1 cellular context compared by ENCODE assay signal in genomic region chr6:142014515-142014914, GRCh38.
TF ChIP-seq lines count a peak whose summit lies in the region.

No MANE protein-coding gene starts in this region.

TF ChIP-seq in HCT116, 20 proteins besides CTCF, POLR2A, EP300 and RAD21 (continued from another document):
- TF ChIP-seq REST (IDR thresholded peaks at IDR 0.05; ENCODE audit: low read depth) (no peak), MAX (IDR thresholded peaks at IDR 0.05) (0 out of 2 replicates have a peak, but pooled peaks have one; percentile 44), CEBPB (IDR thresholded peaks at IDR 0.05; ENCODE audit: low read depth) (peak; percentile 49; the same call in 1 of the 2 replicates), FOSL1 (IDR thresholded peaks at IDR 0.05; ENCODE audit: low read depth) (peak; percentile 72), EZH2phosphoT487 (IDR thresholded peaks at IDR 0.05; ENCODE audit: borderline replicate concordance) (no peak), CBX3 (IDR thresholded peaks at IDR 0.05; ENCODE audit: low read depth) (no peak; the same call in 1 of the 2 replicates), ZBTB33 (IDR thresholded peaks at IDR 0.05; ENCODE audit: extremely low read depth, insufficient replicate concordance, low read length) (no peak), YY1 (IDR thresholded peaks at IDR 0.05; ENCODE audit: extremely low read depth, insufficient replicate concordance, low read depth, low read length) (peak; percentile 50), EGR1 (IDR thresholded peaks at IDR 0.05; ENCODE audit: low read depth) (no peak), ELF1 (IDR thresholded peaks at IDR 0.05; ENCODE audit: borderline replicate concordance, low read depth) (peak; percentile 23; the same call in 1 of the 2 replicates)
